In genomic region chr3:197029511-197030167, GRCh38 we compare ENCODE assay signal across 8 cellular contexts. TPM values are rescaled to one million over a fixed set of nuclear protein-coding genes. Genes with fewer than 3 reads are reported as not detected.
A peak's percentile ranks its signal among the peaks of the same experiment; 100 is the strongest.
DNase-seq lines count a peak whose midpoint lies in the region; ATAC-seq and TF ChIP-seq lines count a peak whose summit lies in the region.

MELTF (minus strand) TSS chr3:197029817; CDS start chr3:197029702, 115 bp downstream.

- H3K36me3 Mint-ChIP-seq in naive B cell = no peaks in the 10 kb centered on the region

- H3K27ac ChIP-seq in A673 (ENCODE audit: low read depth, low read length, poor library complexity, severe bottlenecking) = peak within 1 kb of the TSS; percentile 50

- H3K4me1 Mint-ChIP-seq in naive B cell = peaks cover 11 to 25% (median 16%) of the 10 kb centered on the region in 3 donors

- peak; percentile 82 for ATAC-seq in GM18511 (IDR thresholded peaks at IDR 0.05; ENCODE audit: unreplicated experiment)
- peak; percentile 79 for ATAC-seq in HG03066 (IDR thresholded peaks at IDR 0.05; ENCODE audit: low read depth, unreplicated experiment)
- peak; percentile 86 to 88 for ATAC-seq in naive B cell (ENCODE audit: low read depth in 2 of 2)
- peak; percentile 85 for ATAC-seq in stimulated activated naive CD8-positive, alpha-beta T cell treated with anti-CD3 and anti-CD28 coated beads, Interleukin-15, Interleukin-2, amounts not matched to agents 100 U/mL and 50 U/mL, for 24 hours

- peak within 1 kb of the TSS in 3 of 6 donors; percentile 30 to 66 (median 49) for H3K27ac Mint-ChIP-seq in naive B cell

- BruUV-seq in A673 (replicated peaks; lab: Mats Ljungman, UMichigan) = no TSS peak

- H3K36me3 ChIP-seq in A673 (ENCODE audit: insufficient read depth, low read length, poor library complexity, severe bottlenecking) = no peaks in the 10 kb centered on the region

- peaks cover 5% of the 10 kb centered on the region for H3K4me1 ChIP-seq in A673 (ENCODE audit: insufficient read depth, low read length, poor library complexity, severe bottlenecking)

- H3K27me3 Mint-ChIP-seq in naive B cell = peaks cover 41 to 74% (median 44%) of the 10 kb centered on the region in 3 donors

- no peaks in the 10 kb centered on the region for H3K9me3 Mint-ChIP-seq in naive B cell

- TF ChIP-seq CTCF in A673 (conservative IDR thresholded peaks at IDR 0.05; ENCODE audit: low read depth, low read length) = peak; percentile 60; the same call in 1 of the 2 replicates
- peak; percentile 66 for TF ChIP-seq CTCF in epithelial cell of proximal tubule (conservative IDR thresholded peaks at IDR 0.05; ENCODE audit: low read depth, low read length)

- DNase-seq in A673 (ENCODE audit: low spot score) (peak; percentile 62), NCI-H526 (lab: John Stamatoyannopoulos, UW) (peak; percentile 57 to 91), epithelial cell of proximal tubule (ENCODE audit: low read depth) (no peak), naive B cell (peak; percentile 72)
- DNase-seq in activated CD8-positive, alpha-beta memory T cell treated with anti-CD3 and anti-CD28 coated beads for 48 hours (ENCODE audit: low read depth in 2 of 3, low spot score in 2 of 3) = peak; percentile 50 to 72 (median 72)
- peak; percentile 85 for DNase-seq in stimulated activated naive CD8-positive, alpha-beta T cell treated with anti-CD3 and anti-CD28 coated beads, Interleukin-15, Interleukin-2, amounts not matched to agents 100 U/mL and 50 U/mL, for 24 hours

- H3K27me3 ChIP-seq in A673 (replicated peaks; ENCODE audit: insufficient read depth, low read depth, low read length, poor library complexity) = no peaks in the 10 kb centered on the region

- H3K4me3 Mint-ChIP-seq in naive B cell = peak within 1 kb of the TSS; percentile 73 to 87 (median 78)

- H3K9me3 ChIP-seq in A673 (ENCODE audit: low read depth, low read length, poor library complexity, severe bottlenecking) = no peaks in the 10 kb centered on the region

- CTCF ChIA-PET in A673 (lab: Charles Lee) = interaction anchor here (0.8 to 1.4 kb wide), 5 partner anchors 10 to 420 kb away, joined by 3 to 4 read pairs (median 3); no protein-coding TSS in a partner anchor

- peak within 1 kb of the TSS; percentile 69 for H3K4me3 ChIP-seq in A673 (ENCODE audit: low read depth, low read length, poor library complexity, severe bottlenecking)
- peak within 1 kb of the TSS; percentile 49 for H3K4me3 ChIP-seq in epithelial cell of proximal tubule (ENCODE audit: low read depth, low read length)

- POLR2A ChIA-PET in A673 (lab: Charles Lee; ENCODE audit: low non-redundant PET) = no interaction called here

- intact Hi-C loops in A673 (cut with micrococcal nuclease; ENCODE audit: unreplicated experiment) = no loop called here

RNA-seq across cellular contexts. Expression of gene MELTF, which starts in this region (rescaled TPM):
- total RNA-seq in A673 (2021) (2.6 and 4.3 TPM in 2 replicates), epithelial cell of proximal tubule (12.7 and 26.9 TPM in 2 replicates)
- polyA plus RNA-seq in naive B cell (ENCODE audit: low read depth in 6 of 6) = under 1 TPM in 1 of 6 donors, not detected in 5; 0.61 TPM

Comparison
In these comparisons a context has a peak if more than half of its experiments do, and no peak if none do; other contexts are left out.
1. Peak in DNase-seq and ATAC-seq in naive B cell; RNA of the gene not detected or under 1 TPM.